ENCODE assay signal across 9 cellular contexts in the genomic region with DNA sequence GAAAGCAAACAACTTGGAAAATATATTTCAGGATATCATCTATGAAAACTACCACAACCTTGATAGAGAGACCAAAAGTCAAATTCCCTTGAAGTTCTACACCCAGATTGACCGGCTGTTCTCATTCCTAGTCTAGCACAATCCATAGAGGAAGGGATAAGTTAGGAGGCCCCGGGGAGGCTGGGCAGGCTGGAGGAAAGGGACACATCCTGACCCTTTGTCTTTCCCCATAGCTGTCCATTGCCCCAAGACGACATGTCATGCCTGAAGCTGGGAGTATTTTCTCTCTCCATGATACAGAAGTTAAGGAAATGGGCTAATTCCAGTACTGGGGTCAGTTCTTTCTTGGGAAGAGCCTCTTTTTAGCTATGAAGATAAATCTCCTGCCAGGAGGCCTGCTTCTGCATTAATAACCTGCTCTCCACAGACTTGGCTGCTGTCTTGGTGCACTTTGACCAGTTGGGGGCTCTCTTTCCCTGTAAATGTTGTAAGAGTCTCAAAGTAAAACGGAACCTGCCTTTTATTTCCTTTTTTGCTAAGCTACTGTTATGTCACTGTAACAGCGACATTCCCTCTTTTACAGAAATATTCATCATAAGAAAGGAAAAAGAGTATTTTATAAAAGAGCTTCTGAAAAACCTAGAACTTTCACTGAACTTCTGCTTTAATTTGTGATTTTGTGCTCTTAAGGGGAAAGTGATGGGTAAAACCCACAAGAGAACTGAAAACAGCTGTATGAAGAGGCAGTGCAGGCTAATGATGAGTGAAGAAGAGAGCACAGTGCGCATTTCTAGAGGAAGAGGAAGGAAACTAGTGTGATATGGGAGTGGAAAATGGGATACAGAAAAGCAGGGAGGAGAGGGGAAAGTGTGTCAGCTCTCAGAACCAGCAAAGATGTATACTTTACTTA. TPM values are rescaled to one million over a fixed set of nuclear protein-coding genes. Genes with fewer than 3 reads are reported as not detected.
A peak's percentile ranks its signal among the peaks of the same experiment; 100 is the strongest.
DNase-seq lines count a peak whose midpoint lies in the region; ATAC-seq, FAIRE-seq and TF ChIP-seq lines count a peak whose summit lies in the region.
"Not testable (repeated sequence)": the region's sequence is repeated elsewhere in the genome, so short reads cannot be mapped to it uniquely, and the experiment has no call there.
"Had no signal": no experiment of that assay in that cellular context is flagged by ENCODE, and none has a peak within 500 bp of the region (broad histone marks: within the 10 kb centered on the region; RNA-seq: fewer than 3 reads in every experiment).

No MANE protein-coding gene starts in this region.

- not testable (repeated sequence) for H3K56ac ChIP-seq in IMR-90 (ENCODE audit: extremely low read depth, insufficient read depth, low read length)

- not testable (repeated sequence) for H3K4me1 ChIP-seq in IMR-90 (ENCODE audit: control insufficient read depth, insufficient read depth, low read length); pancreas

- not testable (repeated sequence) for TF ChIP-seq POLR2A in IMR-90 (IDR thresholded peaks at IDR 0.05; ENCODE audit: low read depth, low read length)

- not testable (repeated sequence) for H2AK5ac ChIP-seq in IMR-90 (ENCODE audit: low read depth, low read length)

- H3K27ac Mint-ChIP-seq in HFFc6; activated naive CD8-positive, alpha-beta T cell treated with anti-CD3 and anti-CD28 coated beads for 36 hours: not testable (repeated sequence)

- not testable (repeated sequence) for H3K14ac ChIP-seq in IMR-90 (replicated peaks; ENCODE audit: low read depth, low read length)

- dilution Hi-C loops in IMR-90 (cut with HindIII; ENCODE audit: low sequenced_read_pairs, unreplicated experiment), result not testable (repeated sequence)

- no CpG with 5 or more reads among the region's 6 CpGs for WGBS in IMR-90 (ENCODE audit: extremely low coverage in 2 of 2, insufficient read length in 1 of 2), 2 experiments
- 32 to 43% methylated on average over 6 of the region's 6 CpGs for WGBS in pancreas, 2 donors

- not testable (repeated sequence) for H3K4ac ChIP-seq in IMR-90 (ENCODE audit: low read depth, low read length)

- H3K36me3 ChIP-seq in IMR-90 (ENCODE audit: control insufficient read depth, insufficient read depth, low read length); pancreas: not testable (repeated sequence)

- H3K9ac ChIP-seq in IMR-90 (ENCODE audit: low read depth, low read length), result not testable (repeated sequence)

- DNase-seq in AML-193 (lab: John Stamatoyannopoulos, UW) (peak; percentile 40), HFFc6 (peak; percentile 49), IMR-90 (peak; percentile 0), SK-MEL-5 (ENCODE audit: low read depth, low spot score) (peak; percentile 43), head of caudate nucleus (peak in 32 of 42 donors; percentile 9 to 69 (median 37)), pancreas (peak in 1 of 6 donors; percentile 23)
- peak; percentile 36 for DNase-seq in activated naive CD8-positive, alpha-beta T cell treated with anti-CD3 and anti-CD28 coated beads for 36 hours

- not testable (repeated sequence) for H3K27me3 ChIP-seq in IMR-90 (ENCODE audit: control insufficient read depth, insufficient read depth, low read length); pancreas

- H4K20me1 ChIP-seq in IMR-90 (ENCODE audit: insufficient read depth, low read length), result not testable (repeated sequence)

- TF ChIP-seq CTCF in HFFc6 (IDR thresholded peaks at IDR 0.05) (peak; percentile 74), IMR-90 (conservative IDR thresholded peaks at IDR 0.05; ENCODE audit: low read depth, low read length) (peak; percentile 45), pancreas (IDR thresholded peaks at IDR 0.05) (peak in 2 of 4 donors; percentile 14 to 18)

- not testable (repeated sequence) for H3K4me1 Mint-ChIP-seq in HFFc6 (ENCODE audit: low read depth); activated naive CD8-positive, alpha-beta T cell treated with anti-CD3 and anti-CD28 coated beads for 36 hours

- ATAC-seq in GM18519 (IDR thresholded peaks at IDR 0.05; ENCODE audit: low FRiP score, unreplicated experiment), result peak; percentile 82
- peak; percentile 94 for ATAC-seq in IMR-90 (ENCODE audit: low read depth)
- ATAC-seq in pancreas, result peak; percentile 60 to 93 (median 84)

- H2BK5ac ChIP-seq in IMR-90 (ENCODE audit: low read depth, low read length, poor library complexity, severe bottlenecking), result not testable (repeated sequence)

- H2BK120ac ChIP-seq in IMR-90 (ENCODE audit: low read depth, low read length), result not testable (repeated sequence)

- not testable (repeated sequence) for BruUV-seq in IMR-90 (replicated peaks; lab: Mats Ljungman, UMichigan)

- H3K9me1 ChIP-seq in IMR-90 (ENCODE audit: insufficient read depth, low read length), result not testable (repeated sequence)

- H2BK15ac ChIP-seq in IMR-90 (ENCODE audit: low read depth, low read length), result not testable (repeated sequence)

- H3K27me3 Mint-ChIP-seq in HFFc6 (ENCODE audit: insufficient read depth), result peaks cover 25% of the 10 kb centered on the region
- H3K27me3 Mint-ChIP-seq in activated naive CD8-positive, alpha-beta T cell treated with anti-CD3 and anti-CD28 coated beads for 36 hours, result not testable (repeated sequence)

- not testable (repeated sequence) for H3K27ac ChIP-seq in IMR-90 (ENCODE audit: insufficient read depth, low read length); pancreas

- not testable (repeated sequence) for H3K18ac ChIP-seq in IMR-90 (ENCODE audit: low read depth, low read length)

- H2BK20ac ChIP-seq in IMR-90 (ENCODE audit: low read depth, low read length), result not testable (repeated sequence)

- intact Hi-C loops in IMR-90 (cut with micrococcal nuclease); head of caudate nucleus (cut with DNase I); pancreas (cut with DNase I): not testable (repeated sequence)

- CTCF ChIA-PET in IMR-90 (lab: Yijun Ruan, JAX), result interaction anchor here (0.6 to 1.5 kb wide), 4 partner anchors 12 to 514 kb away, joined by 3 to 5 read pairs (median 3); no protein-coding TSS in a partner anchor

- H3K79me1 ChIP-seq in IMR-90 (ENCODE audit: low read depth in 1 of 2, low read length in 2 of 2), result not testable (repeated sequence)

- not testable (repeated sequence) for H3K36me3 Mint-ChIP-seq in HFFc6 (ENCODE audit: low read depth); activated naive CD8-positive, alpha-beta T cell treated with anti-CD3 and anti-CD28 coated beads for 36 hours

- not testable (repeated sequence) for FAIRE-seq in pancreas (lab: Jason Lieb, UNC)

- H4K5ac ChIP-seq in IMR-90 (ENCODE audit: low read depth, low read length), result not testable (repeated sequence)

- in situ Hi-C loops in IMR-90 (cut with MboI; ENCODE audit: low sequenced_read_pairs); SK-MEL-5 (cut with HindIII; ENCODE audit: low pct_unique_long_range_greater_than_20kb, low sequenced_read_pairs): not testable (repeated sequence)

- H2AK9ac ChIP-seq in IMR-90 (replicated peaks; ENCODE audit: low read depth, low read length, poor library complexity), result not testable (repeated sequence)

- H3K4me3 ChIP-seq in IMR-90 (ENCODE audit: insufficient read depth, low read depth, low read length); pancreas: not testable (repeated sequence)

- not testable (repeated sequence) for H3K9me3 ChIP-seq in IMR-90 (ENCODE audit: control insufficient read depth, insufficient read depth, low read length); pancreas

- H4K91ac ChIP-seq in IMR-90 (ENCODE audit: insufficient read depth, low read depth, low read length), result not testable (repeated sequence)

- not testable (repeated sequence) for H3K9me3 Mint-ChIP-seq in HFFc6; activated naive CD8-positive, alpha-beta T cell treated with anti-CD3 and anti-CD28 coated beads for 36 hours

- not testable (repeated sequence) for H4K8ac ChIP-seq in IMR-90 (ENCODE audit: low read depth in 2 of 2, low read length in 2 of 2)

- not testable (repeated sequence) for H3K23ac ChIP-seq in IMR-90 (ENCODE audit: low read depth, low read length)

- H3K4me2 ChIP-seq in IMR-90 (ENCODE audit: low read depth, low read length), result not testable (repeated sequence)

- POLR2A ChIA-PET in IMR-90 (lab: Charles Lee; ENCODE audit: unreplicated experiment), result interaction anchor here (0.7 kb wide), 1 partner anchor 67 kb away, joined by 3 read pairs; no protein-coding TSS in a partner anchor

- TF ChIP-seq RAD21 in IMR-90 (IDR thresholded peaks at IDR 0.05; ENCODE audit: low read length), result peak; percentile 18; the same call in 1 of the 2 replicates

- H3K4me3 Mint-ChIP-seq in HFFc6, result peak overlapping the region; percentile 44
- H3K4me3 Mint-ChIP-seq in activated naive CD8-positive, alpha-beta T cell treated with anti-CD3 and anti-CD28 coated beads for 36 hours, result peak overlapping the region; percentile 0

- H2AFZ ChIP-seq in IMR-90 (replicated peaks; ENCODE audit: low read length, poor library complexity), result not testable (repeated sequence)

RNA-seq across cellular contexts. Expression of gene IFNA7, which starts 6.9 kb away (rescaled TPM):
- total RNA-seq in HFFc6 (2021; fragmentation: NEBNext Ultra II Directional; extraction: Animal tissue kit (Norgen Biotek cat#: 25700)), result not detected
- total RNA-seq in IMR-90 (2012; rRNA removed) (not detected in 2 replicates), pancreas (not detected)
- polyA plus RNA-seq in IMR-90 (2012; rRNA removed) (not detected in 2 replicates), pancreas (not detected)
- polyA plus RNA-seq in IMR-90 (2012; cell fraction: cytosol; rRNA removed), result not detected in 2 replicates
- polyA plus RNA-seq in IMR-90 (2012; cell fraction: nucleus; rRNA removed; ENCODE audit: low replicate concordance), result not detected in 2 replicates
- not detected in 2 replicates for total RNA-seq in SK-MEL-5 (2014; rRNA removed; shearing (Covaris generic))
- not detected in 2 replicates for polyA plus RNA-seq in SK-MEL-5 (2015; cell fraction: cytosol; rRNA removed)
- polyA plus RNA-seq in SK-MEL-5 (2015; cell fraction: nucleus; rRNA removed), result not detected in 2 replicates
- not detected for total RNA-seq in activated naive CD8-positive, alpha-beta T cell treated with anti-CD3 and anti-CD28 coated beads for 36 hours
- total RNA-seq: skeletal muscle tissue had no signal

RNA-seq across cellular contexts. Expression of gene IFNA4, which starts 7.7 kb away (rescaled TPM):
- not detected for total RNA-seq in HFFc6 (2021; fragmentation: NEBNext Ultra II Directional; extraction: Animal tissue kit (Norgen Biotek cat#: 25700))
- total RNA-seq in IMR-90 (2012; rRNA removed), result not detected in 2 replicates
- polyA plus RNA-seq in IMR-90 (2012; rRNA removed), result not detected in 2 replicates
- not detected in 2 replicates for polyA plus RNA-seq in IMR-90 (2012; cell fraction: cytosol; rRNA removed)
- polyA plus RNA-seq in IMR-90 (2012; cell fraction: nucleus; rRNA removed; ENCODE audit: low replicate concordance), result not detected in 2 replicates
- not detected in 2 replicates for total RNA-seq in SK-MEL-5 (2014; rRNA removed; shearing (Covaris generic))
- not detected in 2 replicates for polyA plus RNA-seq in SK-MEL-5 (2015; cell fraction: cytosol; rRNA removed)
- not detected in 2 replicates for polyA plus RNA-seq in SK-MEL-5 (2015; cell fraction: nucleus; rRNA removed)
- not detected for total RNA-seq in activated naive CD8-positive, alpha-beta T cell treated with anti-CD3 and anti-CD28 coated beads for 36 hours
- total RNA-seq in pancreas, result not detected
- polyA plus RNA-seq in pancreas, result not detected
- total RNA-seq: skeletal muscle tissue had no signal

RNA-seq across cellular contexts. Expression of gene IFNA10, which starts 11.8 kb away (rescaled TPM):
- not detected for total RNA-seq in HFFc6 (2021; fragmentation: NEBNext Ultra II Directional; extraction: Animal tissue kit (Norgen Biotek cat#: 25700))
- not detected in 2 replicates for total RNA-seq in IMR-90 (2012; rRNA removed)
- not detected in 2 replicates for polyA plus RNA-seq in IMR-90 (2012; rRNA removed)
- polyA plus RNA-seq in IMR-90 (2012; cell fraction: cytosol; rRNA removed), result not detected in 2 replicates
- not detected in 2 replicates for polyA plus RNA-seq in IMR-90 (2012; cell fraction: nucleus; rRNA removed; ENCODE audit: low replicate concordance)
- total RNA-seq in SK-MEL-5 (2014; rRNA removed; shearing (Covaris generic)), result not detected in 2 replicates
- not detected in 2 replicates for polyA plus RNA-seq in SK-MEL-5 (2015; cell fraction: cytosol; rRNA removed)
- polyA plus RNA-seq in SK-MEL-5 (2015; cell fraction: nucleus; rRNA removed), result not detected in 2 replicates
- total RNA-seq in activated naive CD8-positive, alpha-beta T cell treated with anti-CD3 and anti-CD28 coated beads for 36 hours, result not detected
- total RNA-seq in pancreas, result not detected
- not detected for polyA plus RNA-seq in pancreas
- total RNA-seq: skeletal muscle tissue had no signal

RNA-seq across cellular contexts. Expression of gene IFNA16, which starts 22.0 kb away (rescaled TPM):
- not detected for total RNA-seq in HFFc6 (2021; fragmentation: NEBNext Ultra II Directional; extraction: Animal tissue kit (Norgen Biotek cat#: 25700))
- total RNA-seq in IMR-90 (2012; rRNA removed) (not detected in 2 replicates), pancreas (not detected)
- polyA plus RNA-seq in IMR-90 (2012; rRNA removed) (not detected in 2 replicates), pancreas (not detected)
- polyA plus RNA-seq in IMR-90 (2012; cell fraction: cytosol; rRNA removed), result not detected in 2 replicates
- polyA plus RNA-seq in IMR-90 (2012; cell fraction: nucleus; rRNA removed; ENCODE audit: low replicate concordance), result not detected in 2 replicates
- total RNA-seq in SK-MEL-5 (2014; rRNA removed; shearing (Covaris generic)), result not detected in 2 replicates
- polyA plus RNA-seq in SK-MEL-5 (2015; cell fraction: cytosol; rRNA removed), result not detected in 2 replicates
- not detected in 2 replicates for polyA plus RNA-seq in SK-MEL-5 (2015; cell fraction: nucleus; rRNA removed)
- total RNA-seq in activated naive CD8-positive, alpha-beta T cell treated with anti-CD3 and anti-CD28 coated beads for 36 hours, result not detected
- total RNA-seq: skeletal muscle tissue had no signal

RNA-seq across cellular contexts. Expression of gene IFNA21, which starts 28.7 kb away (rescaled TPM):
- total RNA-seq in HFFc6 (2021; fragmentation: NEBNext Ultra II Directional; extraction: Animal tissue kit (Norgen Biotek cat#: 25700)), result not detected
- not detected in 2 replicates for total RNA-seq in IMR-90 (2012; rRNA removed)
- polyA plus RNA-seq in IMR-90 (2012; rRNA removed), result not detected in 2 replicates
- polyA plus RNA-seq in IMR-90 (2012; cell fraction: cytosol; rRNA removed), result not detected in 2 replicates
- polyA plus RNA-seq in IMR-90 (2012; cell fraction: nucleus; rRNA removed; ENCODE audit: low replicate concordance), result not detected in 2 replicates
- total RNA-seq in SK-MEL-5 (2014; rRNA removed; shearing (Covaris generic)), result not detected in 2 replicates
- polyA plus RNA-seq in SK-MEL-5 (2015; cell fraction: cytosol; rRNA removed), result not detected in 2 replicates
- not detected in 2 replicates for polyA plus RNA-seq in SK-MEL-5 (2015; cell fraction: nucleus; rRNA removed)
- total RNA-seq in activated naive CD8-positive, alpha-beta T cell treated with anti-CD3 and anti-CD28 coated beads for 36 hours, result not detected
- total RNA-seq in pancreas, result not detected
- not detected for polyA plus RNA-seq in pancreas
- total RNA-seq: skeletal muscle tissue had no signal
